In genomic region chr6:84172574-84172973, GRCh38 we compare ENCODE assay signal across 26 cellular contexts.
"Had no signal": no experiment of that assay in that cellular context is flagged by ENCODE, and none has a peak within 500 bp of the region (broad histone marks: within the 10 kb centered on the region; RNA-seq: fewer than 3 reads in every experiment).

No MANE protein-coding gene starts in this region.

- ATAC-seq: left ventricle myocardium superior; lower lobe of right lung; natural killer cell; pancreas; right cardiac atrium; stimulated activated memory B cell treated with anti-CD40 and anti-IgM and Interleukin-4, amounts not matched to agents 10 μg/mL and 1 μg/mL and 100 μg/mL, for 72 hours; stimulated activated naive CD8-positive, alpha-beta T cell treated with anti-CD3 and anti-CD28 coated beads, Interleukin-15, amount 100 ng/mL, for 72 hours had no signal

- H3K36me3 ChIP-seq: pancreas, prostate gland had no signal

- H3K27me3 ChIP-seq: pancreas, sigmoid colon, tibial nerve, vagina had no signal

- H3K9me3 ChIP-seq: lower lobe of right lung, pancreas, prostate gland, sigmoid colon, tibial nerve, vagina had no signal

- H3K27me3 Mint-ChIP-seq: naive B cell; stimulated activated memory B cell treated with anti-CD40 and anti-IgM and Interleukin-4, amounts not matched to agents 10 μg/mL and 1 μg/mL and 100 μg/mL, for 72 hours; stimulated activated naive CD8-positive, alpha-beta T cell treated with anti-CD3 and anti-CD28 coated beads, Interleukin-15, amount 100 ng/mL, for 72 hours; type B pancreatic cell had no signal

- H3K4me1 ChIP-seq: lower lobe of right lung, pancreas, prostate gland, sigmoid colon, tibial nerve, vagina had no signal

- H3K36me3 Mint-ChIP-seq: natural killer cell had no signal

- H3K4me1 Mint-ChIP-seq: mesothelial cell of epicardium; natural killer cell; stimulated activated naive CD8-positive, alpha-beta T cell treated with anti-CD3 and anti-CD28 coated beads, Interleukin-15, amount 100 ng/mL, for 72 hours had no signal

- H3K4me3 Mint-ChIP-seq: mesothelial cell of epicardium; natural killer cell; stimulated activated memory B cell treated with anti-CD40 and anti-IgM and Interleukin-4, amounts not matched to agents 10 μg/mL and 1 μg/mL and 100 μg/mL, for 72 hours; stimulated activated naive CD8-positive, alpha-beta T cell treated with anti-CD3 and anti-CD28 coated beads, Interleukin-15, amount 100 ng/mL, for 72 hours; type B pancreatic cell had no signal

- H3K27ac ChIP-seq: lower lobe of right lung, pancreas, prostate gland, sigmoid colon, tibial nerve, vagina had no signal

- H3K4me2 ChIP-seq: smooth muscle cell had no signal

- H3K4me3 ChIP-seq: lower lobe of right lung, pancreas, prostate gland, sigmoid colon, smooth muscle cell, tibial nerve, vagina had no signal

- DNase-seq: islet precursor cell; left ventricle myocardium superior; lower lobe of right lung; mammary epithelial cell; mesenchymal stem cell; naive B cell; natural killer cell; pancreas; posterior cingulate gyrus; retina; right cardiac atrium; sigmoid colon; stimulated activated CD4-positive, alpha-beta T cell treated with anti-CD3 and anti-CD28 coated beads, Interleukin-1b, Interleukin-23, amount 100 ng/mL, for 48 hours; stimulated activated CD4-positive, alpha-beta T cell treated with anti-CD3 and anti-CD28 coated beads, Interleukin-2, amount 100 ng/mL, for 48 hours; stimulated activated CD4-positive, alpha-beta T cell treated with anti-CD3 and anti-CD28 coated beads, Interleukin-4, amount 100 ng/mL, for 4 hours; stimulated activated CD8-positive, alpha-beta memory T cell treated with anti-CD3 and anti-CD28 coated beads, Interleukin-4, amount 100 ng/mL, for 48 hours; stimulated activated naive CD4-positive, alpha-beta T cell treated with Interleukin-2 at 50 U/mL for 16 hours; stimulated activated naive CD8-positive, alpha-beta T cell treated with anti-CD3 and anti-CD28 coated beads, Interleukin-15, amount 100 ng/mL, for 72 hours; substantia nigra had no signal

- H3K27ac Mint-ChIP-seq: mesothelial cell of epicardium; naive B cell; natural killer cell; stimulated activated memory B cell treated with anti-CD40 and anti-IgM and Interleukin-4, amounts not matched to agents 10 μg/mL and 1 μg/mL and 100 μg/mL, for 72 hours; type B pancreatic cell had no signal

- H3K9me3 Mint-ChIP-seq: mesothelial cell of epicardium; natural killer cell; stimulated activated memory B cell treated with anti-CD40 and anti-IgM and Interleukin-4, amounts not matched to agents 10 μg/mL and 1 μg/mL and 100 μg/mL, for 72 hours; stimulated activated naive CD8-positive, alpha-beta T cell treated with anti-CD3 and anti-CD28 coated beads, Interleukin-15, amount 100 ng/mL, for 72 hours; type B pancreatic cell had no signal

- FAIRE-seq: pancreas had no signal
